Comparison of ENCODE assay signal across 8 cellular contexts in genomic region chr19:19320362-19321142, GRCh38. TPM values are rescaled to one million over a fixed set of nuclear protein-coding genes. Genes with fewer than 3 reads are reported as not detected.
DNase-seq lines count a peak whose midpoint lies in the region; ATAC-seq and TF ChIP-seq lines count a peak whose summit lies in the region.

Gene MAU2, plus strand, starts transcription at chr19:19320829. Its CDS starts 31 bp downstream, at chr19:19320860.
Gene SUGP1, minus strand, starts transcription at chr19:19320509. Its CDS starts 13 bp downstream, at chr19:19320496.

- peak; percentile 14 for TF ChIP-seq CTCF in GM12865 (IDR thresholded peaks at IDR 0.05; ENCODE audit: insufficient read depth, low read depth, low read length, missing control alignments)
- no peak for TF ChIP-seq CTCF in SU-DHL-6 (IDR thresholded peaks at IDR 0.05; ENCODE audit: insufficient read depth, low read length, poor library complexity, severe bottlenecking)
- peak; percentile 36 for TF ChIP-seq CTCF in cardiac muscle cell (IDR thresholded peaks at IDR 0.05; ENCODE audit: low read depth, low read length)
- TF ChIP-seq CTCF in parathyroid adenoma (IDR thresholded peaks at IDR 0.05), result peak; percentile 57
- TF ChIP-seq CTCF in tibial nerve (IDR thresholded peaks at IDR 0.05), result peak; percentile 27 to 82 (median 62)

- 0 to 1% methylated on average over 35 to 65 of the region's 67 CpGs for WGBS in tibial nerve, 2 donors

- no peaks in the 10 kb centered on the region for H4K20me1 ChIP-seq in SU-DHL-6 (ENCODE audit: low read depth, low read length)

- H3K4me2 ChIP-seq in SU-DHL-6 (ENCODE audit: low read depth, low read length, poor library complexity, severe bottlenecking), result peak within 1 kb of the TSS; percentile 69
- H3K4me2 ChIP-seq in parathyroid adenoma (ENCODE audit: low read length), result peak within 1 kb of the TSS; percentile 75

- H3K9me2 ChIP-seq in SU-DHL-6 (replicated peaks; ENCODE audit: insufficient read depth, low read length), result no peaks in the 10 kb centered on the region

- H3K79me2 ChIP-seq in SU-DHL-6 (ENCODE audit: insufficient read depth, low read length) (peaks cover 64% of the 10 kb centered on the region), parathyroid adenoma (peaks cover 67% of the 10 kb centered on the region)

- H2AFZ ChIP-seq in SU-DHL-6 (ENCODE audit: low read depth, low read length, severe bottlenecking) (peak within 1 kb of the TSS; percentile 83), parathyroid adenoma (peak within 1 kb of the TSS; percentile 97)

- H3K9me3 ChIP-seq in SU-DHL-6 (ENCODE audit: insufficient read depth, low read length) (no peaks in the 10 kb centered on the region), cardiac muscle cell (ENCODE audit: low read depth) (no peaks in the 10 kb centered on the region), parathyroid adenoma (ENCODE audit: control insufficient read depth, low read length) (no peaks in the 10 kb centered on the region), tibial nerve (no peaks in the 10 kb centered on the region)

- peak in 1 of 2 donors; percentile 18 for TF ChIP-seq POLR2A in tibial nerve (IDR thresholded peaks at IDR 0.05)

- TF ChIP-seq EP300 in tibial nerve (IDR thresholded peaks at IDR 0.05), result peak; percentile 72 to 87

- peak; percentile 87 for ATAC-seq in HG02623 (IDR thresholded peaks at IDR 0.05; ENCODE audit: unreplicated experiment)

- peak; percentile 95 for DNase-seq in GM12865 (ENCODE audit: low read depth)
- DNase-seq in NCI-H1105 (lab: John Stamatoyannopoulos, UW), result peak; percentile 96
- peak; percentile 82 for DNase-seq in activated naive CD8-positive, alpha-beta T cell treated with anti-CD3 and anti-CD28 coated beads, Interleukin-2, amount 50 U/mL, for 16 hours (ENCODE audit: low read depth, low spot score)
- peak; percentile 93 to 94 for DNase-seq in cardiac muscle cell (ENCODE audit: low read depth in 1 of 2, low spot score in 1 of 2)
- DNase-seq in tibial nerve (ENCODE audit: low spot score in 2 of 2), result peak; percentile 74 to 82

- H3K4me1 ChIP-seq in cardiac muscle cell (ENCODE audit: low read depth) (peaks cover 19% of the 10 kb centered on the region), parathyroid adenoma (peaks cover 3% of the 10 kb centered on the region), tibial nerve (peaks cover 0 to 50% (median 12%) of the 10 kb centered on the region in 4 donors)

- H3K9ac ChIP-seq in SU-DHL-6 (ENCODE audit: low read length), result peak within 1 kb of the TSS; percentile 95
- H3K9ac ChIP-seq in parathyroid adenoma, result peak within 1 kb of the TSS; percentile 94

- H3F3A ChIP-seq in SU-DHL-6 (ENCODE audit: insufficient read depth), result no peaks in the 10 kb centered on the region

- H3K4me3 ChIP-seq in GM12865 (ENCODE audit: low read depth, low read length) (peak within 1 kb of the TSS; percentile 85), SU-DHL-6 (ENCODE audit: insufficient read depth, low read length, poor library complexity, severe bottlenecking) (peak within 1 kb of the TSS; percentile 63), cardiac muscle cell (peak within 1 kb of the TSS; percentile 90), parathyroid adenoma (ENCODE audit: low read depth, low read length) (peak within 1 kb of the TSS; percentile 88), tibial nerve (peak within 1 kb of the TSS; percentile 78 to 99 (median 90))

- H3K36me3 ChIP-seq in SU-DHL-6 (ENCODE audit: low read length) (peaks cover 3% of the 10 kb centered on the region; the same call in 1 of the 2 replicates), cardiac muscle cell (peaks cover 20% of the 10 kb centered on the region), parathyroid adenoma (ENCODE audit: control insufficient read depth, insufficient read depth, low read length) (no peaks in the 10 kb centered on the region), tibial nerve (peaks cover 0 to 39% (median 1%) of the 10 kb centered on the region in 3 donors)

- H3K27ac ChIP-seq in SU-DHL-6 (ENCODE audit: low read depth, low read length), result peak within 1 kb of the TSS; percentile 77
- peak within 1 kb of the TSS; percentile 98 for H3K27ac ChIP-seq in cardiac muscle cell
- H3K27ac ChIP-seq in parathyroid adenoma, result peak within 1 kb of the TSS; percentile 96
- peak within 1 kb of the TSS; percentile 69 to 96 (median 94) for H3K27ac ChIP-seq in tibial nerve

- H3K27me3 ChIP-seq in SU-DHL-6 (ENCODE audit: low read length) (no peaks in the 10 kb centered on the region), cardiac muscle cell (no peaks in the 10 kb centered on the region), parathyroid adenoma (ENCODE audit: control insufficient read depth, insufficient read depth, low read length) (no peaks in the 10 kb centered on the region), tibial nerve (no peaks in the 10 kb centered on the region)

RNA-seq across cellular contexts. Expression of gene MAU2, which starts in this region (rescaled TPM):
- total RNA-seq in cardiac muscle cell (46.0 and 78.5 TPM in 2 replicates), tibial nerve (100 to 1,000 TPM in 2 of 4 donors, 10 to 100 TPM in 2; 56.8 to 108 (median 97.8) TPM)
- polyA plus RNA-seq in cardiac muscle cell, result 43.6 and 53.9 TPM in 2 replicates

RNA-seq across cellular contexts. Expression of gene SUGP1, which starts in this region (rescaled TPM):
- total RNA-seq in cardiac muscle cell (74.5 and 76.0 TPM in 2 replicates), tibial nerve (10 to 100 TPM; 21.6 to 36.0 (median 27.5) TPM)
- 73.7 and 84.6 TPM in 2 replicates for polyA plus RNA-seq in cardiac muscle cell

Comparison
In these comparisons a context has a peak if more than half of its experiments do, and no peak if none do; other contexts are left out.
1. Peak in every context shown above with its lines: DNase-seq, ATAC-seq, H3K4me3 ChIP-seq and H3K27ac ChIP-seq.